In the genomic region with DNA sequence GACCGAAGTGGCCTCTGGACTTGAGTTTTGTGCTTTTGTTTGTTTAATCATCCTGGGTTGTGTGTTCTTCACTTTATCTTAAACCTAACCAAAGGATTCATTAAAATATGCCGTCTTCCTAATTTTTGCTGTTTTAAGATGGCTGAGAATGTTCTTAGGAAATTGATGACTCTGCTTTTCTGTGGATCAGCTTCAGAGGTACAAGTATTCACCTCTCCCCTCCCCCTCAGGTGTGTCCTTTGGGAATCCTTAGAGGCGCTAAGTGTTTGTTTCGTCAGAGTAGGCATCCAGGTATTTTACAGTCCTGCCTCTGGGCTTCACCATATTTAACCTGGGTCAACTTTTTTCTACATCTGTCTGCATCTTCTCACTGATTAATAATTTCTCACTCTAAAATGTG, we compare ENCODE assay signal across 8 cellular contexts. TPM values are rescaled to one million over a fixed set of nuclear protein-coding genes. Genes with fewer than 3 reads are reported as not detected.
DNase-seq lines count a peak whose midpoint lies in the region; ATAC-seq and TF ChIP-seq lines count a peak whose summit lies in the region.

No MANE protein-coding gene starts in this region.

- H3K27me3 ChIP-seq in OCI-LY1 (ENCODE audit: insufficient read depth, low read length) (no peaks in the 10 kb centered on the region), prostate gland (replicated peaks; ENCODE audit: insufficient read depth) (no peaks in the 10 kb centered on the region)

- H3K9me2 ChIP-seq in OCI-LY1 (ENCODE audit: low read depth, low read length): no peaks in the 10 kb centered on the region

- no peaks in the 10 kb centered on the region; the same call in 1 of the 2 replicates for H3F3A ChIP-seq in OCI-LY1 (ENCODE audit: insufficient read depth, low read length)

- H2AFZ ChIP-seq in OCI-LY1 (ENCODE audit: low read length): no peak overlapping the region

- peak overlapping the region; percentile 69 for H3K9ac ChIP-seq in OCI-LY1 (ENCODE audit: low read length)

- intact Hi-C loops in prostate gland (cut with DNase I): no loop called here
- intact Hi-C loops in posterior vena cava (cut with DNase I): no loop called here

- H3K79me2 ChIP-seq in OCI-LY1 (ENCODE audit: insufficient read depth, low read length): no peaks in the 10 kb centered on the region

- TF ChIP-seq POLR2A in prostate gland (IDR thresholded peaks at IDR 0.05): no peak

- no peak for TF ChIP-seq CTCF in OCI-LY1 (IDR thresholded peaks at IDR 0.05; ENCODE audit: low read length)
- TF ChIP-seq CTCF in prostate gland (IDR thresholded peaks at IDR 0.05): no peak

- DNase-seq in epithelial cell of prostate (ENCODE audit: low read depth, low spot score) (no peak), prostate gland (ENCODE audit: low spot score) (no peak), SHP77 (lab: John Stamatoyannopoulos, UW) (no peak), posterior vena cava (ENCODE audit: low spot score) (no peak)
- no peak for DNase-seq in stimulated activated CD8-positive, alpha-beta memory T cell treated with anti-CD3 and anti-CD28 coated beads, Interleukin-4, amount 100 ng/mL, for 48 hours

- no peak overlapping the region for H3K27ac ChIP-seq in OCI-LY1 (ENCODE audit: low read depth, low read length, poor library complexity, severe bottlenecking)
- H3K27ac ChIP-seq in epithelial cell of prostate: peak overlapping the region; percentile 76
- H3K27ac ChIP-seq in prostate gland: peak overlapping the region; percentile 93 to 95

- H3K9me3 ChIP-seq in OCI-LY1 (ENCODE audit: low read length) (no peaks in the 10 kb centered on the region), prostate gland (no peaks in the 10 kb centered on the region)

- WGBS in prostate gland: 59% methylated on average over 4 of the region's 4 CpGs

- H4K20me1 ChIP-seq in OCI-LY1 (ENCODE audit: insufficient read depth, low read length): no peaks in the 10 kb centered on the region

- ATAC-seq in GM18909 (IDR thresholded peaks at IDR 0.05; ENCODE audit: poor library complexity, unreplicated experiment): no peak

- peak overlapping the region; percentile 93 for H3K4me2 ChIP-seq in OCI-LY1 (ENCODE audit: low read length)

- H3K36me3 ChIP-seq in OCI-LY1 (ENCODE audit: insufficient read depth, low read length): no peaks in the 10 kb centered on the region
- no peaks in the 10 kb centered on the region for H3K36me3 ChIP-seq in prostate gland

- H3K4me3 ChIP-seq in GM08714 (ENCODE audit: low read length) (peak overlapping the region; percentile 97), OCI-LY1 (ENCODE audit: low read depth, low read length, poor library complexity, severe bottlenecking) (peak overlapping the region; percentile 67), prostate gland (peak overlapping the region; percentile 81 to 82)

- H3K4me1 ChIP-seq in OCI-LY1 (ENCODE audit: insufficient read depth, low read length, severe bottlenecking) (peaks cover 51% of the 10 kb centered on the region), prostate gland (replicated peaks) (no peaks in the 10 kb centered on the region)

RNA-seq across cellular contexts. Expression of gene CCDC126, which starts 1.1 kb away (rescaled TPM):
- total RNA-seq in prostate gland (10 to 100 TPM in 1 of 2 donors, 1 to 10 TPM in 1; 8.4 to 21.4 TPM), posterior vena cava (10 to 100 TPM; 11.3 to 15.5 TPM)
